14 cellular contexts compared by ENCODE assay signal in the genomic region with DNA sequence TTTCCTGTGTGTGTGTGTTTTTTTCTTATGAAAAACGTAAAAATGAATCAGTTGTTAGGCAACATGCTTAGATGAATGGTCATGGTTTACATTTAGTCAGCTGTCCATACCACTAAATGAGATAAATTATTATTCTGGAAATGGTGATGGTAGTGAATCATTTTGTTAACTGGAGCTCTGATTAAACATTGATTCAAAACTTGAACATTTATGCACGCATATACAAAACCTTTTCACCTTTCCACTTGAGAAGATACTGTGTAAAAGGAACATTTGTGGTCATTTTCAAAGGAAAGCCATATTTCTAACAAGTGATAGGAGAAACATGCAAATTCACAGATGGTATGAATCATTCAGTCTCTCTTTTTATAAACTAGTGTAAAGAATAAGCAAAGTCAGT.
DNase-seq lines count a peak whose midpoint lies in the region; ATAC-seq, FAIRE-seq and TF ChIP-seq lines count a peak whose summit lies in the region.
"Had no signal": no experiment of that assay in that cellular context is flagged by ENCODE, and none has a peak within 500 bp of the region (broad histone marks: within the 10 kb centered on the region; RNA-seq: fewer than 3 reads in every experiment).

No MANE protein-coding gene starts in this region.

- TF ChIP-seq CTCF in AG04450 (IDR thresholded peaks at IDR 0.05; ENCODE audit: low read depth, low read length) (no peak), HFFc6 (IDR thresholded peaks at IDR 0.05) (no peak), fibroblast of mammary gland (conservative IDR thresholded peaks at IDR 0.05; ENCODE audit: control insufficient read depth, insufficient read depth, low read depth, low read length) (no peak)

- H3K4me1 Mint-ChIP-seq in HFFc6 (ENCODE audit: low read depth), result peaks cover 39% of the 10 kb centered on the region
- H3K4me1 Mint-ChIP-seq: T-helper 17 cell had no signal

- no peaks in the 10 kb centered on the region for H3K27me3 ChIP-seq in AG04450 (ENCODE audit: control insufficient read depth, insufficient read depth, low read length)
- no peaks in the 10 kb centered on the region for H3K27me3 ChIP-seq in aorta (ENCODE audit: control insufficient read depth in 1 of 2, insufficient read depth in 2 of 2, low read length in 1 of 2)
- H3K27me3 ChIP-seq: BLaER1 had no signal

- no peaks in the 10 kb centered on the region for H3K36me3 ChIP-seq in aorta (ENCODE audit: control insufficient read depth in 1 of 2, insufficient read depth in 2 of 2, low read length in 1 of 2)
- H3K36me3 ChIP-seq: BLaER1 had no signal

- POLR2A ChIA-PET in AG04450 (lab: Yijun Ruan, JAX), result interaction anchor here (0.7 to 1.1 kb wide), 2 partner anchors 16 to 143 kb away, joined by 3 to 14 read pairs; no protein-coding TSS in a partner anchor

- CTCF ChIA-PET in AG04450 (lab: Charles Lee), result no interaction called here

- DNase-seq in AG04450 (ENCODE audit: low read depth, low spot score) (peak; percentile 76), HFFc6 (peak; percentile 80), RCC 7860 (ENCODE audit: low spot score) (peak; percentile 97), fibroblast of mammary gland (ENCODE audit: low read depth) (peak; percentile 92), iPS-NIHi11 (ENCODE audit: low spot score) (no peak), SW 1271 (lab: John Stamatoyannopoulos, UW) (no peak), aorta (no peak)
- DNase-seq: MM.1S; NCI-H69; stimulated activated CD4-positive, alpha-beta T cell treated with anti-CD3 and anti-CD28 coated beads, Interleukin-15, amount 100 ng/mL, for 24 hours; T-helper 17 cell had no signal

- no peaks in the 10 kb centered on the region for H3K4me1 ChIP-seq in aorta (ENCODE audit: control insufficient read depth in 1 of 2, insufficient read depth in 2 of 2, low read length in 2 of 2)
- H3K4me1 ChIP-seq: BLaER1 had no signal

- no peaks in the 10 kb centered on the region for H3K36me3 Mint-ChIP-seq in HFFc6 (ENCODE audit: low read depth)

- H3K4me3 ChIP-seq in AG04450 (ENCODE audit: low read depth, low read length) (no peak overlapping the region), fibroblast of mammary gland (ENCODE audit: control insufficient read depth, low read depth, low read length) (no peak overlapping the region), aorta (ENCODE audit: low read length in 2 of 2) (no peak overlapping the region)
- H3K4me3 ChIP-seq: BLaER1 had no signal

- intact Hi-C loops in aorta (cut with DNase I), result no loop called here

- 37 to 52% methylated on average over 2 of the region's 2 CpGs for WGBS in aorta, 2 donors

- peaks cover 3% of the 10 kb centered on the region; the same call in 1 of the 2 replicates for H3K27me3 Mint-ChIP-seq in HFFc6 (ENCODE audit: insufficient read depth)

- H3K27ac Mint-ChIP-seq in HFFc6, result peak overlapping the region; percentile 50
- H3K27ac Mint-ChIP-seq: stimulated activated naive CD8-positive, alpha-beta T cell treated with anti-CD3 and anti-CD28 coated beads, Interleukin-15, Interleukin-2, amounts not matched to agents 100 ng/mL and 50 ng/mL, for 24 hours; T-helper 17 cell had no signal

- peak; percentile 100 for FAIRE-seq in RCC 7860 (lab: Jason Lieb, UNC)

- H3K4me3 Mint-ChIP-seq in HFFc6, result no peak overlapping the region
- H3K4me3 Mint-ChIP-seq: stimulated activated naive CD8-positive, alpha-beta T cell treated with anti-CD3 and anti-CD28 coated beads, Interleukin-15, Interleukin-2, amounts not matched to agents 100 ng/mL and 50 ng/mL, for 24 hours; T-helper 17 cell had no signal

- ATAC-seq in GM19351 (IDR thresholded peaks at IDR 0.05; ENCODE audit: unreplicated experiment) (no peak), aorta (ENCODE audit: low FRiP score) (no peak)
- ATAC-seq: T-helper 17 cell had no signal

- H3K9me3 Mint-ChIP-seq in HFFc6, result no peaks in the 10 kb centered on the region
- H3K9me3 Mint-ChIP-seq: stimulated activated naive CD8-positive, alpha-beta T cell treated with anti-CD3 and anti-CD28 coated beads, Interleukin-15, Interleukin-2, amounts not matched to agents 100 ng/mL and 50 ng/mL, for 24 hours had no signal

- H3K9me3 ChIP-seq in AG04450 (ENCODE audit: control insufficient read depth, insufficient read depth, low read length) (no peaks in the 10 kb centered on the region), aorta (ENCODE audit: control insufficient read depth, low read length) (no peaks in the 10 kb centered on the region)
- H3K9me3 ChIP-seq: BLaER1 had no signal

- H3K27ac ChIP-seq in AG04450 (ENCODE audit: low read depth, low read length) (no peak overlapping the region), aorta (ENCODE audit: low read depth in 1 of 2, low read length in 2 of 2) (no peak overlapping the region)
- H3K27ac ChIP-seq: BLaER1 had no signal

Comparison
In these comparisons a context has a peak if more than half of its experiments do, and no peak if none do; other contexts are left out.
1. DNase-seq: peak in AG04450 (single experiment), HFFc6 (single experiment), RCC 7860 (single experiment) and fibroblast of mammary gland (single experiment); none in iPS-NIHi11 (single experiment), SW 1271 (0 of 2) and aorta (0 of 2).